17 cellular contexts compared by ENCODE assay signal in the genomic region with DNA sequence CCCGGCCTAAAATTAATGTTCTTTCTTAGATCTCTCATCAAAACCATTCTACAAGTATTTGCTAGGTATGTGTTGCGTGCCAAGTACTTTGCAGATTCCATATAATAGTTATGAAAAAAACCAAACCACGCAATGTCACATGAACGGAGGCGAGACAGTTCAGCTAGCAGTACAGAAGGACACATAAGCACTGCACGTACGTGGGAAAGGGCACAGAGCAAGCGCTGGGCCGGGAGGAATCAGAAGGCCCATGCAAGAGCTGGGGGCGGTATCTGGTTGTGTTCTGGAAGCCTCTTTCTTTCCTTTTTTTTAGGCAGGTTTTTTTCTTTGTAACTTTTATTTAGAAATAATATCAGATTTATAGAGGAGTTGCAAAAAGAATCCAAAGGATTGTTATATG. TPM values are rescaled to one million over a fixed set of nuclear protein-coding genes. Genes with fewer than 3 reads are reported as not detected.
"Had no signal": no experiment of that assay in that cellular context is flagged by ENCODE, and none has a peak within 500 bp of the region (broad histone marks: within the 10 kb centered on the region; RNA-seq: fewer than 3 reads in every experiment).

No MANE protein-coding gene starts in this region.

- DNase-seq: activated CD4-positive, alpha-beta T cell treated with anti-CD3 and anti-CD28 coated beads, Interleukin-2, amount 50 U/mL, for 4 hours; activated effector memory CD4-positive, alpha-beta T cell treated with anti-CD3 and anti-CD28 coated beads, Interleukin-2, amount 50 U/mL, for 16 hours; activated naive CD4-positive, alpha-beta T cell treated with anti-CD3 and anti-CD28 coated beads, Interleukin-2, amount 50 U/mL, for 16 hours; activated T-cell treated with anti-CD3 and anti-CD28 coated beads, Interleukin-2, amount 50 U/mL, for 72 hours; effector memory CD8-positive, alpha-beta T cell; kidney; left lung; stimulated activated CD4-positive, alpha-beta T cell treated with anti-CD3 and anti-CD28 coated beads, Interleukin-1b, Interleukin-23, amount 100 ng/mL, for 48 hours; stimulated activated CD8-positive, alpha-beta memory T cell treated with anti-CD3 and anti-CD28 coated beads, Interleukin-4, amount 100 ng/mL, for 48 hours; stimulated activated naive CD4-positive, alpha-beta T cell had no signal

- H3K36me3 ChIP-seq: ascending aorta, left lung, tibial nerve had no signal

- H3K27me3 ChIP-seq: ascending aorta, left lung, tibial nerve had no signal

- H3K27ac ChIP-seq: epithelial cell of prostate, left lung had no signal

- H3K9me3 ChIP-seq: ascending aorta, left lung, tibial nerve had no signal

- H3K4me3 Mint-ChIP-seq: activated T-cell treated with anti-CD3 and anti-CD28 coated beads, Interleukin-2, amount 50 U/mL, for 72 hours; effector memory CD8-positive, alpha-beta T cell; T-helper 1 cell treated with Interleukin-12 subunit alpha and Interleukin-12 subunit beta and Interleukin-4 antibody, amounts not matched to agents 30 μg/mL and 1 μg/mL, for 36 hours had no signal

- H3K9me3 Mint-ChIP-seq: activated T-cell treated with anti-CD3 and anti-CD28 coated beads, Interleukin-2, amount 50 U/mL, for 72 hours; effector memory CD8-positive, alpha-beta T cell; T-helper 1 cell treated with Interleukin-12 subunit alpha and Interleukin-12 subunit beta and Interleukin-4 antibody, amounts not matched to agents 30 μg/mL and 1 μg/mL, for 36 hours had no signal

- H3K4me3 ChIP-seq: ascending aorta, left lung, tibial nerve had no signal

- H3K27ac Mint-ChIP-seq: activated T-cell treated with anti-CD3 and anti-CD28 coated beads, Interleukin-2, amount 50 U/mL, for 72 hours; effector memory CD8-positive, alpha-beta T cell; T-helper 1 cell treated with Interleukin-12 subunit alpha and Interleukin-12 subunit beta and Interleukin-4 antibody, amounts not matched to agents 30 μg/mL and 1 μg/mL, for 36 hours had no signal

- ATAC-seq: activated T-cell treated with anti-CD3 and anti-CD28 coated beads, Interleukin-2, amount 50 U/mL, for 72 hours; effector memory CD8-positive, alpha-beta T cell; left lung had no signal

- H3K27me3 Mint-ChIP-seq: effector memory CD8-positive, alpha-beta T cell had no signal

RNA-seq across cellular contexts. Expression of a gene that starts 50.5 kb away (rescaled TPM):
- total RNA-seq: activated CD8-positive, alpha-beta memory T cell treated with anti-CD3 and anti-CD28 coated beads for 36 hours; activated T-cell treated with anti-CD3 and anti-CD28 coated beads, Interleukin-2, amount 50 U/mL, for 72 hours; fibroblast of lung; pulmonary artery endothelial cell had no signal
